Comparison of ENCODE assay signal across 12 cellular contexts in genomic region chr7:98641646-98642489, GRCh38. TPM values are rescaled to one million over a fixed set of nuclear protein-coding genes. Genes with fewer than 3 reads are reported as not detected.
DNase-seq lines count a peak whose midpoint lies in the region; ATAC-seq and TF ChIP-seq lines count a peak whose summit lies in the region.
"Had no signal": no experiment of that assay in that cellular context is flagged by ENCODE, and none has a peak within 500 bp of the region (broad histone marks: within the 10 kb centered on the region; RNA-seq: fewer than 3 reads in every experiment).

No MANE protein-coding gene starts in this region.

- H3K9me3 ChIP-seq in BLaER1 treated with 17β-estradiol and CSF1 and Interleukin-3, amounts not matched to agents 10 nM and 100 nM (replicated peaks in 1 of 11) = peaks cover 22 to 26% (median 24%) of the 10 kb centered on the region in 11 experiments
- peaks cover 14% of the 10 kb centered on the region for H3K9me3 ChIP-seq in OCI-LY1 (ENCODE audit: low read length)
- no peaks in the 10 kb centered on the region for H3K9me3 ChIP-seq in testis
- H3K9me3 ChIP-seq in CD4-positive, alpha-beta memory T cell (ENCODE audit: control insufficient read depth in 1 of 2, low read length in 2 of 2) = no peaks in the 10 kb centered on the region
- no peaks in the 10 kb centered on the region for H3K9me3 ChIP-seq in thyroid gland

- H3K79me2 ChIP-seq in OCI-LY1 (ENCODE audit: insufficient read depth, low read length) = no peaks in the 10 kb centered on the region

- H3K27ac Mint-ChIP-seq in CD4-positive, alpha-beta memory T cell = no peak overlapping the region
- H3K27ac Mint-ChIP-seq in activated T-cell treated with anti-CD3 and anti-CD28 coated beads, Interleukin-2, amount 50 U/mL, for 24 hours = no peak overlapping the region
- H3K27ac Mint-ChIP-seq: CD4-positive, CD25-positive, alpha-beta regulatory T cell had no signal

- peak overlapping the region in 4 of 10 experiments; percentile 28 to 40 (median 34); a peak in 4 of 20 replicates for H3K4me3 ChIP-seq in BLaER1 treated with 17β-estradiol and CSF1 and Interleukin-3, amounts not matched to agents 10 nM and 100 nM
- H3K4me3 ChIP-seq in OCI-LY1 (ENCODE audit: low read depth, low read length, poor library complexity, severe bottlenecking) (peak overlapping the region; percentile 38), testis (no peak overlapping the region), thyroid gland (replicated peaks in 1 of 3) (no peak overlapping the region)
- no peak overlapping the region for H3K4me3 ChIP-seq in CD4-positive, alpha-beta memory T cell (ENCODE audit: low read length in 2 of 2)
- H3K4me3 ChIP-seq: thoracic aorta had no signal

- H2AFZ ChIP-seq in OCI-LY1 (ENCODE audit: low read length) = no peak overlapping the region

- H3K4me3 Mint-ChIP-seq in CD4-positive, alpha-beta memory T cell = no peak overlapping the region
- H3K4me3 Mint-ChIP-seq in activated T-cell treated with anti-CD3 and anti-CD28 coated beads, Interleukin-2, amount 50 U/mL, for 24 hours = no peak overlapping the region
- H3K4me3 Mint-ChIP-seq: CD4-positive, CD25-positive, alpha-beta regulatory T cell; nephron had no signal

- peak overlapping the region; percentile 81 to 96 (median 90) for H3K4me2 ChIP-seq in BLaER1 treated with 17β-estradiol and CSF1 and Interleukin-3, amounts not matched to agents 10 nM and 100 nM
- H3K4me2 ChIP-seq in OCI-LY1 (ENCODE audit: low read length) = peak overlapping the region; percentile 54

- H3F3A ChIP-seq in OCI-LY1 (ENCODE audit: insufficient read depth, low read length) = peaks cover 12% of the 10 kb centered on the region

- H3K9me2 ChIP-seq in OCI-LY1 (ENCODE audit: low read depth, low read length) = no peaks in the 10 kb centered on the region

- H3K27ac ChIP-seq in BLaER1 treated with 17β-estradiol and CSF1 and Interleukin-3, amounts not matched to agents 10 nM and 100 nM = peak overlapping the region; percentile 83 to 96 (median 91)
- H3K27ac ChIP-seq in OCI-LY1 (ENCODE audit: low read depth, low read length, poor library complexity, severe bottlenecking) = peak overlapping the region; percentile 97
- H3K27ac ChIP-seq in testis = no peak overlapping the region
- H3K27ac ChIP-seq in CD4-positive, alpha-beta memory T cell (ENCODE audit: low read depth, low read length) = no peak overlapping the region
- H3K27ac ChIP-seq in thyroid gland = no peak overlapping the region
- H3K27ac ChIP-seq: thoracic aorta had no signal

- 0 out of 22 replicates have a peak, but pooled peaks cover 0 to 4% (median 0%) of the 10 kb centered on the region in 11 experiments for H3K36me3 ChIP-seq in BLaER1 treated with 17β-estradiol and CSF1 and Interleukin-3, amounts not matched to agents 10 nM and 100 nM
- H3K36me3 ChIP-seq in OCI-LY1 (ENCODE audit: insufficient read depth, low read length) (peaks cover 5% of the 10 kb centered on the region; the same call in 1 of the 2 replicates), testis (ENCODE audit: low read depth, missing control alignments) (no peaks in the 10 kb centered on the region), thyroid gland (no peaks in the 10 kb centered on the region)
- no peaks in the 10 kb centered on the region for H3K36me3 ChIP-seq in CD4-positive, alpha-beta memory T cell (ENCODE audit: insufficient read depth, low read length)
- H3K36me3 ChIP-seq: thoracic aorta had no signal

- peaks cover 2 to 16% (median 9%) of the 10 kb centered on the region in 8 donors for H3K9me3 Mint-ChIP-seq in CD4-positive, alpha-beta memory T cell
- H3K9me3 Mint-ChIP-seq in activated T-cell treated with anti-CD3 and anti-CD28 coated beads, Interleukin-2, amount 50 U/mL, for 24 hours = peaks cover 13% of the 10 kb centered on the region

- peak; percentile 85 for ATAC-seq in GM19324 (IDR thresholded peaks at IDR 0.05; ENCODE audit: low FRiP score, unreplicated experiment)
- ATAC-seq in HG03095 (IDR thresholded peaks at IDR 0.05; ENCODE audit: unreplicated experiment) = peak; percentile 81

- H3K27me3 Mint-ChIP-seq in CD4-positive, alpha-beta memory T cell = peaks cover 0 to 5% of the 10 kb centered on the region in 2 donors
- peaks cover 3% of the 10 kb centered on the region for H3K27me3 Mint-ChIP-seq in activated T-cell treated with anti-CD3 and anti-CD28 coated beads, Interleukin-2, amount 50 U/mL, for 24 hours

- H3K27me3 ChIP-seq in BLaER1 treated with 17β-estradiol and CSF1 and Interleukin-3, amounts not matched to agents 10 nM and 100 nM = no peaks in the 10 kb centered on the region
- H3K27me3 ChIP-seq in OCI-LY1 (ENCODE audit: insufficient read depth, low read length) (no peaks in the 10 kb centered on the region), testis (no peaks in the 10 kb centered on the region), thyroid gland (no peaks in the 10 kb centered on the region)
- H3K27me3 ChIP-seq in CD4-positive, alpha-beta memory T cell (ENCODE audit: insufficient read depth, low read length) = no peaks in the 10 kb centered on the region

- H3K9ac ChIP-seq in BLaER1 treated with 17β-estradiol and CSF1 and Interleukin-3, amounts not matched to agents 10 nM and 100 nM = peak overlapping the region; percentile 75 to 87 (median 79)
- peak overlapping the region; percentile 31; the same call in 1 of the 2 replicates for H3K9ac ChIP-seq in OCI-LY1 (ENCODE audit: low read length)

- no peak for TF ChIP-seq POLR2A in testis (IDR thresholded peaks at IDR 0.05)
- no peak for TF ChIP-seq POLR2A in thyroid gland (IDR thresholded peaks at IDR 0.05)

- peaks cover 0 to 9% (median 0%) of the 10 kb centered on the region in 11 experiments; a peak in 4 of 22 replicates for H4K20me1 ChIP-seq in BLaER1 treated with 17β-estradiol and CSF1 and Interleukin-3, amounts not matched to agents 10 nM and 100 nM
- H4K20me1 ChIP-seq in OCI-LY1 (ENCODE audit: insufficient read depth, low read length) = no peaks in the 10 kb centered on the region

- POLR2A ChIA-PET in CD4-positive, alpha-beta memory T cell (lab: Charles Lee; ENCODE audit: partially characterized antibody) = no interaction called here

- H3K4me1 Mint-ChIP-seq in CD4-positive, alpha-beta memory T cell = no peaks in the 10 kb centered on the region
- H3K4me1 Mint-ChIP-seq in activated T-cell treated with anti-CD3 and anti-CD28 coated beads, Interleukin-2, amount 50 U/mL, for 24 hours (ENCODE audit: low read depth) = no peaks in the 10 kb centered on the region
- H3K4me1 Mint-ChIP-seq: CD4-positive, CD25-positive, alpha-beta regulatory T cell; nephron had no signal

- CTCF ChIA-PET in CD4-positive, alpha-beta memory T cell (lab: Charles Lee; ENCODE audit: partially characterized antibody) = no interaction called here

- TF ChIP-seq CTCF in OCI-LY1 (IDR thresholded peaks at IDR 0.05; ENCODE audit: low read length) = no peak
- no peak for TF ChIP-seq CTCF in testis (IDR thresholded peaks at IDR 0.05)
- TF ChIP-seq CTCF in thyroid gland (IDR thresholded peaks at IDR 0.05) = no peak

- 67 to 76% methylated on average over 7 to 15 of the region's 15 CpGs for WGBS in testis, 2 donors
- WGBS in thyroid gland, 2 donors = 17 to 32% methylated on average over 9 to 12 of the region's 15 CpGs

- no peaks in the 10 kb centered on the region for H3K36me3 Mint-ChIP-seq in CD4-positive, alpha-beta memory T cell
- no peaks in the 10 kb centered on the region for H3K36me3 Mint-ChIP-seq in activated T-cell treated with anti-CD3 and anti-CD28 coated beads, Interleukin-2, amount 50 U/mL, for 24 hours (ENCODE audit: low read depth)
- H3K36me3 Mint-ChIP-seq: CD4-positive, CD25-positive, alpha-beta regulatory T cell had no signal

- H3K4me1 ChIP-seq in BLaER1 treated with 17β-estradiol and CSF1 and Interleukin-3, amounts not matched to agents 10 nM and 100 nM = peaks cover 44 to 90% (median 72%) of the 10 kb centered on the region in 10 experiments
- H3K4me1 ChIP-seq in OCI-LY1 (ENCODE audit: insufficient read depth, low read length, severe bottlenecking) (peaks cover 50% of the 10 kb centered on the region), testis (no peaks in the 10 kb centered on the region), thyroid gland (no peaks in the 10 kb centered on the region)
- H3K4me1 ChIP-seq in CD4-positive, alpha-beta memory T cell (ENCODE audit: insufficient read depth, low read length) = no peaks in the 10 kb centered on the region

- DNase-seq in testis = no peak
- no peak for DNase-seq in CD4-positive, alpha-beta memory T cell
- DNase-seq in activated T-cell treated with anti-CD3 and anti-CD28 coated beads, Interleukin-2, amount 50 U/mL, for 24 hours = no peak
- DNase-seq in thyroid gland = no peak
- DNase-seq: CD4-positive, CD25-positive, alpha-beta regulatory T cell; SHP77 had no signal

- intact Hi-C loops in testis (cut with DNase I; ENCODE audit: low total_unique reads) (no loop called here), thyroid gland (cut with DNase I) (no loop called here)
- intact Hi-C loops in CD4-positive, alpha-beta memory T cell (cut with micrococcal nuclease) = no loop called here

RNA-seq across cellular contexts. Expression of gene NPTX2, which starts 24.8 kb away (rescaled TPM):
- total RNA-seq in testis (100 to 1,000 TPM; 136 to 139 TPM), thyroid gland (1 to 10 TPM; 2.3 to 4.8 (median 3.6) TPM)
- polyA plus RNA-seq in testis (ENCODE audit: insufficient read depth, low read depth, low replicate concordance) = 77.3 TPM
- total RNA-seq in CD4-positive, alpha-beta memory T cell = not detected
- polyA plus RNA-seq in CD4-positive, alpha-beta memory T cell = not detected
- total RNA-seq: CD4-positive, CD25-positive, alpha-beta regulatory T cell had no signal
- polyA plus RNA-seq: CD4-positive, CD25-positive, alpha-beta regulatory T cell had no signal

Comparison
In these comparisons a context has a peak if more than half of its experiments do, and no peak if none do; other contexts are left out.
1. H3K27ac ChIP-seq: peak in BLaER1 treated with 17β-estradiol and CSF1 and Interleukin-3, amounts not matched to agents 10 nM and 100 nM (11 of 11) and OCI-LY1 (single experiment); none in testis (0 of 2), CD4-positive, alpha-beta memory T cell (single experiment) and thyroid gland (0 of 3).
2. RNA of gene NPTX2, which starts 24.8 kb away (total RNA-seq): 136 to 139 TPM in testis; 2.3 to 4.8 TPM in thyroid gland and not detected in CD4-positive, alpha-beta memory T cell; every median in the first group is over 10 times any median in the second.